Comparison of ENCODE assay signal across 14 cellular contexts in genomic region chr9:70525553-70525952, GRCh38.
A peak's percentile ranks its signal among the peaks of the same experiment; 100 is the strongest.
DNase-seq lines count a peak whose midpoint lies in the region; ATAC-seq lines count a peak whose summit lies in the region.
"Had no signal": no experiment of that assay in that cellular context is flagged by ENCODE, and none has a peak within 500 bp of the region (broad histone marks: within the 10 kb centered on the region; RNA-seq: fewer than 3 reads in every experiment).

No MANE protein-coding gene starts in this region.

- POLR2A ChIA-PET in activated CD4-positive, alpha-beta memory T cell treated with anti-CD3 and anti-CD28 coated beads for 36 hours (lab: Charles Lee), result interaction anchor here (0.6 kb wide), 1 partner anchor 21 kb away, joined by 3 read pairs; no protein-coding TSS in a partner anchor
- POLR2A ChIA-PET in activated CD4-positive, alpha-beta memory T cell treated with anti-CD3 and anti-CD28 coated beads, Interleukin-2, amount 10 ng/mL, durations not matched to agents 7 days and 5 days (lab: Charles Lee), result no interaction called here

- peak; percentile 50 for ATAC-seq in esophagus mucosa
- peak; percentile 49 for ATAC-seq in stimulated activated naive CD8-positive, alpha-beta T cell treated with anti-CD3 and anti-CD28 coated beads, Interleukin-15, Interleukin-2, amounts not matched to agents 100 U/mL and 50 U/mL, for 24 hours
- ATAC-seq: Panc1 had no signal

- H3K9me3 Mint-ChIP-seq in activated CD4-positive, alpha-beta memory T cell treated with anti-CD3 and anti-CD28 coated beads for 36 hours, result peaks cover 16% of the 10 kb centered on the region
- peaks cover 11% of the 10 kb centered on the region for H3K9me3 Mint-ChIP-seq in activated CD4-positive, alpha-beta memory T cell treated with anti-CD3 and anti-CD28 coated beads, Interleukin-2, amount 10 ng/mL, durations not matched to agents 7 days and 5 days

- no peak overlapping the region for H3K4me3 Mint-ChIP-seq in activated CD4-positive, alpha-beta memory T cell treated with anti-CD3 and anti-CD28 coated beads for 36 hours
- H3K4me3 Mint-ChIP-seq in activated CD4-positive, alpha-beta memory T cell treated with anti-CD3 and anti-CD28 coated beads, Interleukin-2, amount 10 ng/mL, durations not matched to agents 7 days and 5 days, result no peak overlapping the region
- H3K4me3 Mint-ChIP-seq: activated naive CD4-positive, alpha-beta T cell treated with anti-CD3 and anti-CD28 coated beads, Interleukin-2, amount 10 ng/mL, durations not matched to agents 7 days and 5 days; T-helper 1 cell treated with Interleukin-12 subunit alpha and Interleukin-12 subunit beta and Interleukin-4 antibody, amounts not matched to agents 30 μg/mL and 1 μg/mL, for 36 hours had no signal

- peaks cover 7% of the 10 kb centered on the region for H3K36me3 Mint-ChIP-seq in activated CD4-positive, alpha-beta memory T cell treated with anti-CD3 and anti-CD28 coated beads for 36 hours
- H3K36me3 Mint-ChIP-seq in activated CD4-positive, alpha-beta memory T cell treated with anti-CD3 and anti-CD28 coated beads, Interleukin-2, amount 10 ng/mL, durations not matched to agents 7 days and 5 days (ENCODE audit: low read depth), result peaks cover 12% of the 10 kb centered on the region

- CTCF ChIA-PET in activated CD4-positive, alpha-beta memory T cell treated with anti-CD3 and anti-CD28 coated beads for 36 hours (lab: Charles Lee), result no interaction called here
- CTCF ChIA-PET in activated CD4-positive, alpha-beta memory T cell treated with anti-CD3 and anti-CD28 coated beads, Interleukin-2, amount 10 ng/mL, durations not matched to agents 7 days and 5 days (lab: Charles Lee), result no interaction called here

- intact Hi-C loops in activated CD4-positive, alpha-beta memory T cell treated with anti-CD3 and anti-CD28 coated beads for 36 hours (cut with micrococcal nuclease), result loop anchor here (1.0 kb wide), 1 partner anchor 38 kb away; no protein-coding TSS in a partner anchor

- peaks cover 29% of the 10 kb centered on the region for H3K4me1 Mint-ChIP-seq in activated CD4-positive, alpha-beta memory T cell treated with anti-CD3 and anti-CD28 coated beads for 36 hours (ENCODE audit: low read depth)
- H3K4me1 Mint-ChIP-seq in activated CD4-positive, alpha-beta memory T cell treated with anti-CD3 and anti-CD28 coated beads, Interleukin-2, amount 10 ng/mL, durations not matched to agents 7 days and 5 days, result peaks cover 11% of the 10 kb centered on the region

- peak overlapping the region; percentile 46 for H3K27ac Mint-ChIP-seq in activated CD4-positive, alpha-beta memory T cell treated with anti-CD3 and anti-CD28 coated beads for 36 hours
- H3K27ac Mint-ChIP-seq in activated CD4-positive, alpha-beta memory T cell treated with anti-CD3 and anti-CD28 coated beads, Interleukin-2, amount 10 ng/mL, durations not matched to agents 7 days and 5 days, result no peak overlapping the region
- H3K27ac Mint-ChIP-seq: activated naive CD4-positive, alpha-beta T cell treated with anti-CD3 and anti-CD28 coated beads, Interleukin-2, amount 10 ng/mL, durations not matched to agents 7 days and 5 days; T-helper 1 cell treated with Interleukin-12 subunit alpha and Interleukin-12 subunit beta and Interleukin-4 antibody, amounts not matched to agents 30 μg/mL and 1 μg/mL, for 36 hours had no signal

- DNase-seq in activated CD4-positive, alpha-beta memory T cell treated with anti-CD3 and anti-CD28 coated beads for 36 hours, result no peak
- no peak for DNase-seq in activated CD4-positive, alpha-beta memory T cell treated with anti-CD3 and anti-CD28 coated beads, Interleukin-2, amount 10 ng/mL, durations not matched to agents 7 days and 5 days
- DNase-seq in NOMO-1 treated with dmso at 0.1 percent for 144 hours (lab: John Stamatoyannopoulos, UW; ENCODE audit: unreplicated experiment) (peak; percentile 13), DMS114 treated with DMSO at 0.1 percent for 48 hours (lab: John Stamatoyannopoulos, UW; ENCODE audit: unreplicated experiment) (no peak)
- DNase-seq in stimulated activated naive CD8-positive, alpha-beta T cell treated with anti-CD3 and anti-CD28 coated beads, Interleukin-15, Interleukin-2, amounts not matched to agents 100 U/mL and 50 U/mL, for 24 hours, result no peak
- no peak for DNase-seq in activated CD8-positive, alpha-beta memory T cell treated with anti-CD3 and anti-CD28 coated beads for 24 hours
- no peak for DNase-seq in stimulated activated CD4-positive, alpha-beta T cell treated with anti-CD3 and anti-CD28 coated beads, Interleukin-15, amount 100 ng/mL, for 24 hours
- DNase-seq: activated naive CD4-positive, alpha-beta T cell treated with anti-CD3 and anti-CD28 coated beads, Interleukin-2, amount 10 ng/mL, durations not matched to agents 7 days and 5 days; Calu3; mesendoderm; NCI-H446 treated with DMSO at 0.1 percent for 48 hours had no signal

- H3K27me3 Mint-ChIP-seq in activated CD4-positive, alpha-beta memory T cell treated with anti-CD3 and anti-CD28 coated beads for 36 hours, result peaks cover 1% of the 10 kb centered on the region
- H3K27me3 Mint-ChIP-seq in activated CD4-positive, alpha-beta memory T cell treated with anti-CD3 and anti-CD28 coated beads, Interleukin-2, amount 10 ng/mL, durations not matched to agents 7 days and 5 days, result no peaks in the 10 kb centered on the region
- H3K27me3 Mint-ChIP-seq: activated naive CD4-positive, alpha-beta T cell treated with anti-CD3 and anti-CD28 coated beads, Interleukin-2, amount 10 ng/mL, durations not matched to agents 7 days and 5 days had no signal
